8 cellular contexts compared by ENCODE assay signal in the genomic region with DNA sequence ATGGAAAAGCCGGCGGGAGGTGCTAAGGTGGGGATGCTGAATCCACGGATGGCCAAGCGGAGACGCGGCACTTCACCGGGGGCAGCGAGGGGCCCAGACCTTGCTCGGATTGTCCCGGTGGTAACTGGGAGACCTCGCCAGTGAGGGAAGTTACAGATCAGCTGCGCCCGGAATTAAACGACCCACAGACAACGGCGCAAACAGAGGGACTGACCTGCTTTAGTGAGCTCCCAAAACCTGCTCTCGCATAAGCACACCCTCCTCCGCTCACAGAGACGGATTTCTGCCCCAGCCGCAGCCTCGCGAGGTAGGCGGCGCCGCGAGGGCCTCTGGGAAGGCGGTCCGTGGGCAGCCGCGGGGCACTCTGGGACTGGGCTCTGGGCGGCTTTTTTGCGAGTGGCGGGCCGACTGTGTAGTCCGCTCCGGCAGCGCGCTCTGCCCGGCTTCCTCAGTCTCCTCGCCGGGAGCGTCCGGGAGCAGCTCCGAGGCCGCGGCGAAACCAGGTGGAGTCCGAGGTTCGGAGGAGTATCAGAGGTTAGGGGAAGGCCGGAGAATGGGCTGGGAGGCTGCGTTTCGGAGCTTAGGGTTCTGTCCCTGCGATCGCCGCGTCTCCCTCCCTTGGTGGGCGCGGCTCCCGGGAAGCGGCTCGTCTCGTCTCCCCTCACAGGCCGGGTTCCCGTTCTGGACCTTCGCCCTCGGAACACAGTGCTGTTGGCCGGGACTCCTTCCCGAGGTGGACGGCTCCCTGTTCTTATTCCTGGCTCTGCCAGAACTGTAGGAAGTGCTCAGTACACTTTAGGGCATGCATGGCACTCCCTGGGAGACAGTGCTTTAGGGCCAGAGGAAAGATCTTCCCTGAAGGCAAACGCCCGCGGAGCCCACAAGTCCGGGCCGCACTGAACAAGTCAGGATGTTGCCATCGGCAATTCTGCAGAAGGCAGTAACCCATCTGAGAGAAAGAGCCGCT. TPM values are rescaled to one million over a fixed set of nuclear protein-coding genes. Genes with fewer than 3 reads are reported as not detected.
A peak's percentile ranks its signal among the peaks of the same experiment; 100 is the strongest.
DNase-seq lines count a peak whose midpoint lies in the region; ATAC-seq, FAIRE-seq and TF ChIP-seq lines count a peak whose summit lies in the region.

A gene with protein sequence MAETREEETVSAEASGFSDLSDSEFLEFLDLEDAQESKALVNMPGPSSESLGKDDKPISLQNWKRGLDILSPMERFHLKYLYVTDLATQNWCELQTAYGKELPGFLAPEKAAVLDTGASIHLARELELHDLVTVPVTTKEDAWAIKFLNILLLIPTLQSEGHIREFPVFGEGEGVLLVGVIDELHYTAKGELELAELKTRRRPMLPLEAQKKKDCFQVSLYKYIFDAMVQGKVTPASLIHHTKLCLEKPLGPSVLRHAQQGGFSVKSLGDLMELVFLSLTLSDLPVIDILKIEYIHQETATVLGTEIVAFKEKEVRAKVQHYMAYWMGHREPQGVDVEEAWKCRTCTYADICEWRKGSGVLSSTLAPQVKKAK (plus strand): TSS at position 393 of the 967 bp plus-strand sequence. CDS start 5,778 bp downstream, outside the sequence.

- peak; percentile 89 for FAIRE-seq in GM12891 (lab: Jason Lieb, UNC)

- ATAC-seq in HG02884 (IDR thresholded peaks at IDR 0.05; ENCODE audit: unreplicated experiment): peak; percentile 72

- no peak for TF ChIP-seq CTCF in WERI-Rb-1 (IDR thresholded peaks at IDR 0.05; ENCODE audit: low read depth, low read length)
- TF ChIP-seq CTCF in breast epithelium (IDR thresholded peaks at IDR 0.05): no peak

- H3K4me1 ChIP-seq in breast epithelium (peaks cover 0 to 6% of the 10 kb centered on the region in 2 donors), iPS-20b (ENCODE audit: insufficient read depth, low read length) (no peaks in the 10 kb centered on the region), skeletal muscle tissue (ENCODE audit: control insufficient read depth in 3 of 3, insufficient read depth in 3 of 3, low read length in 3 of 3) (peaks cover 7 to 11% (median 9%) of the 10 kb centered on the region in 3 donors)

- H3K4me3 ChIP-seq in WERI-Rb-1 (ENCODE audit: low read depth, low read length) (peak within 1 kb of the TSS; percentile 82), breast epithelium (peak within 1 kb of the TSS; percentile 69 to 84 (median 80)), iPS-20b (ENCODE audit: low read length) (peak within 1 kb of the TSS; percentile 82), skeletal muscle tissue (ENCODE audit: low read length in 3 of 3) (peak within 1 kb of the TSS; percentile 84 to 94 (median 89))

- H3K9ac ChIP-seq in iPS-20b (ENCODE audit: low read depth, low read length): peak within 1 kb of the TSS; percentile 79
- H3K9ac ChIP-seq in skeletal muscle tissue (ENCODE audit: low read depth in 1 of 3, low read length in 3 of 3): peak within 1 kb of the TSS; percentile 87 to 91 (median 90)

- no peaks in the 10 kb centered on the region for H3K27me3 ChIP-seq in WERI-Rb-1 (ENCODE audit: insufficient read depth, low read depth, severe bottlenecking)
- H3K27me3 ChIP-seq in breast epithelium: no peaks in the 10 kb centered on the region
- H3K27me3 ChIP-seq in iPS-20b (ENCODE audit: insufficient read depth, low read length): peaks cover 20% of the 10 kb centered on the region
- H3K27me3 ChIP-seq in skeletal muscle tissue (ENCODE audit: control insufficient read depth in 3 of 3, insufficient read depth in 3 of 3, low read length in 3 of 3): no peaks in the 10 kb centered on the region

- peak within 1 kb of the TSS; percentile 85 for H3K27ac ChIP-seq in WERI-Rb-1
- peak within 1 kb of the TSS; percentile 73 to 75 for H3K27ac ChIP-seq in breast epithelium
- H3K27ac ChIP-seq in iPS-20b (ENCODE audit: low read length): no peak within 1 kb of the TSS
- peak within 1 kb of the TSS; percentile 58 for H3K27ac ChIP-seq in skeletal muscle tissue (ENCODE audit: low read depth, low read length)

- TF ChIP-seq POLR2A in GM12891 (IDR thresholded peaks at IDR 0.05; ENCODE audit: low read depth, low read length) (peak; percentile 85), breast epithelium (IDR thresholded peaks at IDR 0.05) (no peak)

- intact Hi-C loops in breast epithelium (cut with DNase I; ENCODE audit: low total_unique reads): no loop called here

- DNase-seq in GM12891 (ENCODE audit: insufficient read length, low spot score) (peak; percentile 66), NCI-H2107 treated with DMSO at 0.1 percent for 48 hours (lab: John Stamatoyannopoulos, UW; ENCODE audit: unreplicated experiment) (peak; percentile 8), WERI-Rb-1 (peak; percentile 87), breast epithelium (ENCODE audit: low spot score in 2 of 2) (peak; percentile 48 to 82), Kasumi-1 (lab: John Stamatoyannopoulos, UW) (no peak)

- H3K9me3 ChIP-seq in WERI-Rb-1 (ENCODE audit: severe bottlenecking) (peaks cover 10% of the 10 kb centered on the region), breast epithelium (peaks cover 12 to 21% of the 10 kb centered on the region in 2 donors), iPS-20b (ENCODE audit: insufficient read depth, low read depth, low read length) (peaks cover 7% of the 10 kb centered on the region; the same call in 1 of the 2 replicates), skeletal muscle tissue (ENCODE audit: control insufficient read depth in 3 of 3, low read length in 3 of 3) (no peaks in the 10 kb centered on the region)

- H3K36me3 ChIP-seq in WERI-Rb-1: peaks cover 16% of the 10 kb centered on the region
- no peaks in the 10 kb centered on the region for H3K36me3 ChIP-seq in breast epithelium
- H3K36me3 ChIP-seq in iPS-20b (ENCODE audit: insufficient read depth, low read depth, low read length): no peaks in the 10 kb centered on the region
- H3K36me3 ChIP-seq in skeletal muscle tissue (ENCODE audit: control insufficient read depth in 3 of 3, insufficient read depth in 3 of 3, low read length in 3 of 3): peaks cover 0 to 6% (median 0%) of the 10 kb centered on the region in 3 donors

TF ChIP-seq in GM12891, 5 proteins besides CTCF, POLR2A, EP300 and RAD21:
- TF ChIP-seq PAX5 (IDR thresholded peaks at IDR 0.05; ENCODE audit: insufficient read depth, low read length, severe bottlenecking): no peak
- peak; percentile 75 for TF ChIP-seq TAF1 (IDR thresholded peaks at IDR 0.05; ENCODE audit: low read depth, low read length)
- TF ChIP-seq POLR2AphosphoS5 (IDR thresholded peaks at IDR 0.05; ENCODE audit: low read depth, low read length): peak; percentile 72; the same call in 1 of the 2 replicates
- TF ChIP-seq SPI1 (IDR thresholded peaks at IDR 0.05; ENCODE audit: low read depth, low read length): no peak
- TF ChIP-seq POU2F2 (IDR thresholded peaks at IDR 0.05; ENCODE audit: low read depth, low read length): no peak

RNA-seq across cellular contexts. Expression of the gene that starts here (rescaled TPM):
- 8.0 TPM for polyA plus RNA-seq in GM12891 (2012; ENCODE audit: low read depth, missing spikeins)
- total RNA-seq in breast epithelium (10 to 100 TPM in 2 of 3 donors, 1 to 10 TPM in 1; 5.6 to 16.7 (median 11.5) TPM), skeletal muscle tissue (6.3 TPM)

Comparison
In these comparisons a context has a peak if more than half of its experiments do, and no peak if none do; other contexts are left out.
1. DNase-seq: peak in GM12891 (single experiment), NCI-H2107 treated with DMSO at 0.1 percent for 48 hours (single experiment), WERI-Rb-1 (single experiment) and breast epithelium (2 of 2); none in Kasumi-1 (0 of 2).
2. Peak in every context shown above with its lines, with median percentiles within 50 percentile points of each other: H3K4me3 ChIP-seq.